Comparison of ENCODE assay signal across 8 cellular contexts in the genomic region with DNA sequence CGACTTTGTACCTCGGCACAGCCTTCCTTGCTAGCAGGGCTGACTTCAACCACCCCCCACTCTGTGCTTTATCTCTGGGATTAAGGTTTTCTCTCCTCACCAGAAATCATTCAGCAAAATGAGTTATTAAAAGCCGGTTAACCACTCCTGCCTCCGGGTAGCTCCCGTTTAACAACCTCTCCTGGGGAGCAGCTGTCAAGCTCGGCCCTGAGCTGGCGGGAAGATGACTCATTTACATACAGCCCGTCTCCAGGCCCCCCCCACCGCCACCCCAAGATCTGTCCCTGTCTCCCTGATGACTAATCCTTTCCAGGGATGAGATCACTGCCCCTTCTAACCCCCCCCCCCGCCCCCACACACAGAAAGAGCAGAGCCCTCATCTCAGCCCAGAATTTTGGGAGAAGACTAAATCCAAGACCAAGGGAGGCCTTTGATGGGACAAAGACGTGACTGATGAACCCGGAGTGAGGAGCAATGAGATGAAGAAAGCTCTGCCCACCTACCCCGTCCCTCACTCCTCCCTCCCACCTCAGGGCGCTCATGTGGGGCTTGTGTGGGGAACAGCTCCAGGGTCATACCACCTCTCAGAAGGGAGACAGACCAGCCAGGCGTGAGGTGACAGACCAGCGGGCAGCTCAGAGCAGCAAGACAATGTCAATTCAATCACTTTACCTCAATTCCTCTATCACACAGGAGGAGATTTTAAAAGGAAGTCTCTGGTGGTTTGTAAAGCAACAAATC. TPM values are rescaled to one million over a fixed set of nuclear protein-coding genes. Genes with fewer than 3 reads are reported as not detected.
DNase-seq lines count a peak whose midpoint lies in the region; ATAC-seq and TF ChIP-seq lines count a peak whose summit lies in the region.

No MANE protein-coding gene starts in this region.

- DNase-seq in AG08395 (ENCODE audit: low spot score) (peak; percentile 94), HCEC 1CT (peak; percentile 98), SJCRH30 (peak; percentile 85 to 90), glutamatergic neuron (peak; percentile 38), upper lobe of left lung (no peak), tibial artery (no peak), Ammon's horn (ENCODE audit: low spot score) (no peak)

- H3K27ac ChIP-seq in SJCRH30 (peak overlapping the region; percentile 11; the same call in 1 of the 2 replicates), upper lobe of left lung (no peak overlapping the region), tibial artery (no peak overlapping the region)

- H3K9me3 ChIP-seq in SJCRH30 (replicated peaks) = no peaks in the 10 kb centered on the region
- H3K9me3 ChIP-seq in upper lobe of left lung = no peaks in the 10 kb centered on the region
- no peaks in the 10 kb centered on the region for H3K9me3 ChIP-seq in tibial artery

- no peak for TF ChIP-seq EP300 in upper lobe of left lung (IDR thresholded peaks at IDR 0.05)

- no peak overlapping the region for H3K4me3 Mint-ChIP-seq in glutamatergic neuron (ENCODE audit: unreplicated experiment)

- H3K27ac Mint-ChIP-seq in glutamatergic neuron (ENCODE audit: unreplicated experiment) = peak overlapping the region; percentile 68

- peaks cover 4% of the 10 kb centered on the region for H3K27me3 Mint-ChIP-seq in glutamatergic neuron (ENCODE audit: unreplicated experiment)

- H3K9me3 Mint-ChIP-seq in glutamatergic neuron (ENCODE audit: unreplicated experiment) = peaks cover 3% of the 10 kb centered on the region

- H3K4me3 ChIP-seq in SJCRH30 (0 out of 2 replicates have a peak overlapping the region, but pooled peaks have one; percentile 4), upper lobe of left lung (no peak overlapping the region), tibial artery (no peak overlapping the region)

- peaks cover 11% of the 10 kb centered on the region for H3K4me1 Mint-ChIP-seq in glutamatergic neuron (ENCODE audit: low read depth, unreplicated experiment)

- no peaks in the 10 kb centered on the region for H3K27me3 ChIP-seq in SJCRH30
- H3K27me3 ChIP-seq in upper lobe of left lung = no peaks in the 10 kb centered on the region
- H3K27me3 ChIP-seq in tibial artery = no peaks in the 10 kb centered on the region

- TF ChIP-seq POLR2A in upper lobe of left lung (IDR thresholded peaks at IDR 0.05) = no peak

- intact Hi-C loops in tibial artery (cut with DNase I; ENCODE audit: low total_unique reads) = no loop called here

- no peaks in the 10 kb centered on the region for H3K36me3 Mint-ChIP-seq in glutamatergic neuron (ENCODE audit: unreplicated experiment)

- TF ChIP-seq CTCF in glutamatergic neuron (IDR thresholded peaks at IDR 0.05; ENCODE audit: partially characterized antibody, unreplicated experiment) (no peak), upper lobe of left lung (IDR thresholded peaks at IDR 0.05) (no peak), tibial artery (IDR thresholded peaks at IDR 0.05) (no peak)

- H3K36me3 ChIP-seq in SJCRH30 (no peaks in the 10 kb centered on the region), upper lobe of left lung (no peaks in the 10 kb centered on the region), tibial artery (no peaks in the 10 kb centered on the region)

- H3K4me1 ChIP-seq in SJCRH30 (peaks cover 13% of the 10 kb centered on the region), upper lobe of left lung (no peaks in the 10 kb centered on the region), tibial artery (no peaks in the 10 kb centered on the region)

- WGBS in upper lobe of left lung, 2 donors = 76 to 80% methylated on average over 15 to 16 of the region's 16 CpGs

- no peak for ATAC-seq in upper lobe of left lung (ENCODE audit: low FRiP score in 2 of 2)
- no peak for ATAC-seq in HG02973 (IDR thresholded peaks at IDR 0.05; ENCODE audit: unreplicated experiment)

RNA-seq across cellular contexts. Expression of a gene that starts 36.4 kb away (rescaled TPM):
- total RNA-seq in SJCRH30 (2014; rRNA removed; shearing (Covaris generic)) = 0.08 and 0.40 TPM in 2 replicates
- total RNA-seq in glutamatergic neuron (ENCODE audit: unreplicated experiment) (2.4 TPM), upper lobe of left lung (under 1 TPM in 1 of 6 donors, not detected in 5; 0.03 TPM)

Comparison
In these comparisons a context has a peak if more than half of its experiments do, and no peak if none do; other contexts are left out.
1. DNase-seq: peak in AG08395 (single experiment), HCEC 1CT (single experiment), SJCRH30 (2 of 2) and glutamatergic neuron (single experiment); none in upper lobe of left lung (0 of 2), tibial artery (0 of 2) and Ammon's horn (single experiment).